In the genomic region with DNA sequence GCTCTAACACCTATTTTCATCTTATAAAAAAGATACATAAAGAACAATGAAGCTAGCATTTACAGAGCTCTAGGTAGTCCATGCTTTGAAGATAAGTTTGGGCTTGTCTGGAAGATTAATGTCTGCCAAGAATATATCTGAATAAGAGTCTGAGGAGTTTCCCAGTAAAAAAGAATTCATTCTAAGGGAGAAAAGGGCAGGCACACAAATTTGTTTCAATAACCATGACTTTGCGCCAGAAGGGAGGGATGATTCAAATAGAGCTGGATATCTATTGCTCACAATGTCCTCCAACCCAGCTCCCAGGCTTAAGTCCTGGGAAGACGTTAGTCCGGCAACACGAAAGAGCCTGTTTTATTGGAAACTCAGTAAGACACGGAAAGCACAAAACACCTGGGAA, we compare ENCODE assay signal across 32 cellular contexts. TPM values are rescaled to one million over a fixed set of nuclear protein-coding genes. Genes with fewer than 3 reads are reported as not detected.
"Had no signal": no experiment of that assay in that cellular context is flagged by ENCODE, and none has a peak within 500 bp of the region (broad histone marks: within the 10 kb centered on the region; RNA-seq: fewer than 3 reads in every experiment).

No MANE protein-coding gene starts in this region.

- H3K27me3 ChIP-seq: ascending aorta, breast epithelium, esophagus muscularis mucosa, gastroesophageal sphincter had no signal

- H3K4me3 ChIP-seq: ascending aorta, breast epithelium, esophagus muscularis mucosa, gastroesophageal sphincter, heart right ventricle had no signal

- FAIRE-seq: colon had no signal

- H3K27ac Mint-ChIP-seq: activated B cell treated with CpG ODN at 0.5 μM for 24 hours; activated CD4-positive, alpha-beta memory T cell treated with anti-CD3 and anti-CD28 coated beads, Interleukin-2, amount 10 ng/mL, durations not matched to agents 7 days and 5 days; activated CD4-positive, alpha-beta T cell treated with anti-CD3 and anti-CD28 coated beads, Interleukin-2, amount 10 ng/mL, durations not matched to agents 7 days and 5 days; activated naive CD4-positive, alpha-beta T cell treated with anti-CD3 and anti-CD28 coated beads, Interleukin-2, amount 10 ng/mL, durations not matched to agents 7 days and 5 days; activated naive CD4-positive, alpha-beta T cell treated with anti-CD3 and anti-CD28 coated beads, Interleukin-2, amount 50 U/mL, for 72 hours; activated naive CD8-positive, alpha-beta T cell treated with anti-CD3 and anti-CD28 coated beads, Interleukin-2, amount 10 ng/mL, durations not matched to agents 7 days and 5 days; activated T-cell treated with anti-CD3 and anti-CD28 coated beads, Interleukin-2, amount 50 U/mL, for 24 hours; activated T-cell treated with anti-CD3 and anti-CD28 coated beads, Interleukin-2, amount 50 U/mL, for 72 hours; brain; effector memory CD8-positive, alpha-beta T cell; T-helper 17 cell; T-helper 2 cell treated with Interferon-gamma antibody and Interleukin-4, amounts not matched to agents 5 μg/mL and 100 μg/mL, for 36 hours had no signal

- H3K36me3 Mint-ChIP-seq: activated naive CD4-positive, alpha-beta T cell treated with anti-CD3 and anti-CD28 coated beads, Interleukin-2, amount 10 ng/mL, durations not matched to agents 7 days and 5 days; activated naive CD4-positive, alpha-beta T cell treated with anti-CD3 and anti-CD28 coated beads, Interleukin-2, amount 50 U/mL, for 72 hours; activated naive CD8-positive, alpha-beta T cell treated with anti-CD3 and anti-CD28 coated beads, Interleukin-2, amount 10 ng/mL, durations not matched to agents 7 days and 5 days; brain had no signal

- H3K4me1 Mint-ChIP-seq: activated B cell treated with CpG ODN at 0.5 μM for 24 hours; activated CD4-positive, alpha-beta memory T cell treated with anti-CD3 and anti-CD28 coated beads, Interleukin-2, amount 10 ng/mL, durations not matched to agents 7 days and 5 days; activated CD4-positive, alpha-beta T cell treated with anti-CD3 and anti-CD28 coated beads, Interleukin-2, amount 10 ng/mL, durations not matched to agents 7 days and 5 days; activated naive CD4-positive, alpha-beta T cell treated with anti-CD3 and anti-CD28 coated beads, Interleukin-2, amount 10 ng/mL, durations not matched to agents 7 days and 5 days; activated naive CD8-positive, alpha-beta T cell treated with anti-CD3 and anti-CD28 coated beads, Interleukin-2, amount 10 ng/mL, durations not matched to agents 7 days and 5 days; brain; central memory CD8-positive, alpha-beta T cell; T-helper 17 cell had no signal

- H3K9me3 Mint-ChIP-seq: activated naive CD4-positive, alpha-beta T cell treated with anti-CD3 and anti-CD28 coated beads, Interleukin-2, amount 10 ng/mL, durations not matched to agents 7 days and 5 days; brain; central memory CD8-positive, alpha-beta T cell; effector memory CD8-positive, alpha-beta T cell; T-helper 2 cell treated with Interferon-gamma antibody and Interleukin-4, amounts not matched to agents 5 μg/mL and 100 μg/mL, for 36 hours had no signal

- DNase-seq: activated B cell treated with CpG ODN at 0.5 μM for 24 hours; activated CD4-positive, alpha-beta memory T cell treated with anti-CD3 and anti-CD28 coated beads, Interleukin-2, amount 10 ng/mL, durations not matched to agents 7 days and 5 days; activated CD4-positive, alpha-beta T cell treated with anti-CD3 and anti-CD28 coated beads, Interleukin-2, amount 10 ng/mL, durations not matched to agents 7 days and 5 days; activated CD4-positive, alpha-beta T cell treated with anti-CD3 and anti-CD28 coated beads, Interleukin-2, amount 50 U/mL, for 4 hours; activated CD8-positive, alpha-beta memory T cell treated with anti-CD3 and anti-CD28 coated beads, Interleukin-2, amount 50 U/mL, for 48 hours; activated gamma-delta T cell; activated naive CD4-positive, alpha-beta T cell; activated naive CD4-positive, alpha-beta T cell treated with anti-CD3 and anti-CD28 coated beads, Interleukin-2, amount 10 ng/mL, durations not matched to agents 7 days and 5 days; activated naive CD8-positive, alpha-beta T cell treated with anti-CD3 and anti-CD28 coated beads, Interleukin-2, amount 10 ng/mL, durations not matched to agents 7 days and 5 days; activated T-cell treated with anti-CD3 and anti-CD28 coated beads for 4 hours; activated T-cell treated with anti-CD3 and anti-CD28 coated beads, Interleukin-2, amount 50 U/mL, for 24 hours; activated T-cell treated with anti-CD3 and anti-CD28 coated beads, Interleukin-2, amount 50 U/mL, for 72 hours; cortex of kidney; dermis blood vessel endothelial cell; effector CD4-positive, alpha-beta T cell; effector memory CD8-positive, alpha-beta T cell; foreskin melanocyte; heart right ventricle; T-helper 1 cell; T-helper 17 cell; T1000; WERI-Rb-1 had no signal

- ATAC-seq: activated CD4-positive, CD25-positive, alpha-beta regulatory T cell treated with anti-CD3 and anti-CD28 coated beads, Interleukin-2, amount 50 U/mL, for 24 hours; activated naive CD4-positive, alpha-beta T cell treated with anti-CD3 and anti-CD28 coated beads, Interleukin-2, amount 50 U/mL, for 72 hours; activated T-cell treated with anti-CD3 and anti-CD28 coated beads, Interleukin-2, amount 50 U/mL, for 72 hours; effector memory CD8-positive, alpha-beta T cell; gastroesophageal sphincter; heart right ventricle; T-helper 17 cell had no signal

- H3K4me3 Mint-ChIP-seq: activated B cell treated with CpG ODN at 0.5 μM for 24 hours; activated CD4-positive, alpha-beta memory T cell treated with anti-CD3 and anti-CD28 coated beads, Interleukin-2, amount 10 ng/mL, durations not matched to agents 7 days and 5 days; activated CD4-positive, alpha-beta T cell treated with anti-CD3 and anti-CD28 coated beads, Interleukin-2, amount 10 ng/mL, durations not matched to agents 7 days and 5 days; activated naive CD4-positive, alpha-beta T cell treated with anti-CD3 and anti-CD28 coated beads, Interleukin-2, amount 10 ng/mL, durations not matched to agents 7 days and 5 days; activated naive CD8-positive, alpha-beta T cell treated with anti-CD3 and anti-CD28 coated beads, Interleukin-2, amount 10 ng/mL, durations not matched to agents 7 days and 5 days; activated T-cell treated with anti-CD3 and anti-CD28 coated beads, Interleukin-2, amount 50 U/mL, for 24 hours; activated T-cell treated with anti-CD3 and anti-CD28 coated beads, Interleukin-2, amount 50 U/mL, for 72 hours; brain; central memory CD8-positive, alpha-beta T cell; effector memory CD8-positive, alpha-beta T cell; T-helper 17 cell; T-helper 2 cell treated with Interferon-gamma antibody and Interleukin-4, amounts not matched to agents 5 μg/mL and 100 μg/mL, for 36 hours had no signal

- H3K36me3 ChIP-seq: ascending aorta, breast epithelium, esophagus muscularis mucosa, gastroesophageal sphincter, heart right ventricle, WERI-Rb-1 had no signal

RNA-seq across cellular contexts. Expression of gene TTLL7, which starts 9.7 kb away (rescaled TPM):
- total RNA-seq: activated B cell treated with CpG ODN at 0.5 μM for 24 hours had no signal
